ENCODE assay signal across 14 cellular contexts in genomic region chr1:66258404-66259105, GRCh38.
DNase-seq lines count a peak whose midpoint lies in the region; ATAC-seq and TF ChIP-seq lines count a peak whose summit lies in the region.
"Had no signal": no experiment of that assay in that cellular context is flagged by ENCODE, and none has a peak within 500 bp of the region (broad histone marks: within the 10 kb centered on the region; RNA-seq: fewer than 3 reads in every experiment).

No MANE protein-coding gene starts in this region.

- peaks cover 1% of the 10 kb centered on the region for H3K9me3 Mint-ChIP-seq in glutamatergic neuron (ENCODE audit: unreplicated experiment)

- TF ChIP-seq POLR2A in GM18505 (IDR thresholded peaks at IDR 0.05; ENCODE audit: borderline replicate concordance, extremely low read depth, insufficient read depth, insufficient read length): no peak

- no peaks in the 10 kb centered on the region for H3K36me3 Mint-ChIP-seq in glutamatergic neuron (ENCODE audit: unreplicated experiment)

- no peaks in the 10 kb centered on the region for H3K27me3 Mint-ChIP-seq in glutamatergic neuron (ENCODE audit: unreplicated experiment)

- no peak for TF ChIP-seq CTCF in glutamatergic neuron (IDR thresholded peaks at IDR 0.05; ENCODE audit: partially characterized antibody, unreplicated experiment)

- ATAC-seq in GM18505 (IDR thresholded peaks at IDR 0.05; ENCODE audit: unreplicated experiment) (peak; percentile 67), GM21723 (IDR thresholded peaks at IDR 0.05; ENCODE audit: unreplicated experiment) (peak; percentile 56), HG03432 (IDR thresholded peaks at IDR 0.05; ENCODE audit: unreplicated experiment) (peak; percentile 78), HG03095 (IDR thresholded peaks at IDR 0.05; ENCODE audit: unreplicated experiment) (no peak)
- ATAC-seq: esophagus mucosa, lower lobe of right lung had no signal

- H3K4me1 Mint-ChIP-seq in glutamatergic neuron (ENCODE audit: low read depth, unreplicated experiment): peaks cover 15% of the 10 kb centered on the region

- H3K4me3 Mint-ChIP-seq in glutamatergic neuron (ENCODE audit: unreplicated experiment): no peak overlapping the region

- DNase-seq in iPS-NIHi11 (ENCODE audit: low spot score) (peak; percentile 20), MV-4-11 (lab: John Stamatoyannopoulos, UW) (no peak), glutamatergic neuron (no peak), hippocampal formation (lab: John Stamatoyannopoulos, UW) (no peak)
- DNase-seq: anterior cingulate cortex; KG1; lower lobe of right lung; NCI-H524 treated with DMSO at 0.1 percent for 48 hours; stimulated activated CD4-positive, alpha-beta T cell treated with anti-CD3 and anti-CD28 coated beads, Interleukin-12 subunit alpha, Interleukin-12 subunit beta, amount 100 ng/mL, for 4 hours had no signal

- no peak overlapping the region for H3K27ac Mint-ChIP-seq in glutamatergic neuron (ENCODE audit: unreplicated experiment)
